21 cellular contexts compared by ENCODE assay signal in genomic region chr6:151349651-151350270, GRCh38. TPM values are rescaled to one million over a fixed set of nuclear protein-coding genes. Genes with fewer than 3 reads are reported as not detected.
A peak's percentile ranks its signal among the peaks of the same experiment; 100 is the strongest.
DNase-seq lines count a peak whose midpoint lies in the region; TF ChIP-seq lines count a peak whose summit lies in the region.
"Had no signal": no experiment of that assay in that cellular context is flagged by ENCODE, and none has a peak within 500 bp of the region (broad histone marks: within the 10 kb centered on the region; RNA-seq: fewer than 3 reads in every experiment).

No MANE protein-coding gene starts in this region.

- no peaks in the 10 kb centered on the region for H4K20me1 ChIP-seq in PC-9 (ENCODE audit: insufficient read depth)

- no peak overlapping the region for H3K4me2 ChIP-seq in PC-9

- no peaks in the 10 kb centered on the region for H3K4me1 ChIP-seq in PC-9 (replicated peaks; ENCODE audit: insufficient read depth)
- H3K4me1 ChIP-seq: BE2C, Caco-2, upper lobe of right lung had no signal

- peaks cover 4% of the 10 kb centered on the region; the same call in 1 of the 2 replicates for H3K36me3 ChIP-seq in PC-9 (ENCODE audit: low read depth)
- H3K36me3 ChIP-seq: BE2C had no signal

- peaks cover 7% of the 10 kb centered on the region; the same call in 1 of the 2 replicates for H3K9me3 ChIP-seq in PC-9 (ENCODE audit: insufficient read depth, low read depth)
- H3K9me3 ChIP-seq: BE2C, Caco-2, upper lobe of right lung had no signal

- H3K27ac Mint-ChIP-seq in mesothelial cell of epicardium = peak overlapping the region; percentile 71
- H3K27ac Mint-ChIP-seq: activated CD8-positive, alpha-beta T cell treated with anti-CD3 and anti-CD28 coated beads for 36 hours; natural killer cell treated with Interleukin-12 subunit alpha and Interleukin-12 subunit beta and Interleukin-15 and Interleukin-18, amount 100 ng/mL, for 72 hours; progenitor cell of endocrine pancreas had no signal

- no peak overlapping the region for H3K27ac ChIP-seq in PC-9
- H3K27ac ChIP-seq: skin epidermis, upper lobe of right lung had no signal

- TF ChIP-seq POLR2A in erythroblast (IDR thresholded peaks at IDR 0.05; ENCODE audit: low read length) = no peak

- no peaks in the 10 kb centered on the region for H3K27me3 ChIP-seq in PC-9 (ENCODE audit: insufficient read depth, low read depth)
- H3K27me3 ChIP-seq: BE2C, upper lobe of right lung had no signal

- POLR2A ChIA-PET in PC-9 (lab: Charles Lee; ENCODE audit: unreplicated experiment) = interaction anchor here (0.6 kb wide), 1 partner anchor 43 kb away, joined by 4 read pairs; no protein-coding TSS in a partner anchor

- no peaks in the 10 kb centered on the region for H3K9me2 ChIP-seq in PC-9 (ENCODE audit: insufficient read depth)

- no peak overlapping the region for H3K4me3 Mint-ChIP-seq in mesothelial cell of epicardium
- H3K4me3 Mint-ChIP-seq: activated CD8-positive, alpha-beta T cell treated with anti-CD3 and anti-CD28 coated beads for 36 hours; natural killer cell treated with Interleukin-12 subunit alpha and Interleukin-12 subunit beta and Interleukin-15 and Interleukin-18, amount 100 ng/mL, for 72 hours had no signal

- H3K27me3 Mint-ChIP-seq in mesothelial cell of epicardium (ENCODE audit: low read depth) = no peaks in the 10 kb centered on the region
- H3K27me3 Mint-ChIP-seq: activated CD8-positive, alpha-beta T cell treated with anti-CD3 and anti-CD28 coated beads for 36 hours; natural killer cell treated with Interleukin-12 subunit alpha and Interleukin-12 subunit beta and Interleukin-15 and Interleukin-18, amount 100 ng/mL, for 72 hours had no signal

- no peaks in the 10 kb centered on the region for H3K9me3 Mint-ChIP-seq in mesothelial cell of epicardium
- H3K9me3 Mint-ChIP-seq: activated CD8-positive, alpha-beta T cell treated with anti-CD3 and anti-CD28 coated beads for 36 hours; natural killer cell treated with Interleukin-12 subunit alpha and Interleukin-12 subunit beta and Interleukin-15 and Interleukin-18, amount 100 ng/mL, for 72 hours had no signal

- H3K4me1 Mint-ChIP-seq in mesothelial cell of epicardium = peaks cover 18% of the 10 kb centered on the region

- peak; percentile 97 for DNase-seq in DMS53 treated with DMSO at 0.1 percent for 48 hours (lab: John Stamatoyannopoulos, UW; ENCODE audit: unreplicated experiment)
- no peak for DNase-seq in DMS53 (lab: John Stamatoyannopoulos, UW)
- DNase-seq in NCI-H526 treated with DMSO at 0.1 percent for 48 hours (lab: John Stamatoyannopoulos, UW) = peak; percentile 91
- no peak for DNase-seq in NCI-H526 (lab: John Stamatoyannopoulos, UW)
- no peak for DNase-seq in PC-9
- no peak for DNase-seq in mesothelial cell of epicardium (ENCODE audit: low spot score in 2 of 2, unreplicated experiment in 2 of 2)
- DNase-seq in GF-D8 (lab: John Stamatoyannopoulos, UW) = no peak
- DNase-seq in erythroblast (lab: John Stamatoyannopoulos, UW) = no peak
- DNase-seq: activated CD8-positive, alpha-beta T cell treated with anti-CD3 and anti-CD28 coated beads for 36 hours; activated naive CD4-positive, alpha-beta T cell treated with Interleukin-2 at 50 U/mL for 16 hours; activated T-cell treated with anti-CD3 and anti-CD28 coated beads, Interleukin-2, amount 50 U/mL, for 1 hour; BE2C; Caco-2; GOT3; left cardiac atrium; NCI-H1436; upper lobe of right lung had no signal

- TSS peak; percentile 41 for BruUV-seq in PC-9 (replicated peaks; lab: Mats Ljungman, UMichigan)

- H2AFZ ChIP-seq in PC-9 = no peak overlapping the region

- no peak overlapping the region for H3K4me3 ChIP-seq in PC-9
- H3K4me3 ChIP-seq: GM12878, skin epidermis, upper lobe of right lung had no signal

- peaks cover 12% of the 10 kb centered on the region; the same call in 1 of the 2 replicates for H3F3A ChIP-seq in PC-9 (ENCODE audit: insufficient read depth, low read depth)

- H3K79me2 ChIP-seq in PC-9 (ENCODE audit: low read depth) = no peaks in the 10 kb centered on the region

- peaks cover 10% of the 10 kb centered on the region for H3K36me3 Mint-ChIP-seq in mesothelial cell of epicardium
- H3K36me3 Mint-ChIP-seq: natural killer cell treated with Interleukin-12 subunit alpha and Interleukin-12 subunit beta and Interleukin-15 and Interleukin-18, amount 100 ng/mL, for 72 hours had no signal

- CTCF ChIA-PET in PC-9 (lab: Charles Lee) = interaction anchor here (1.1 kb wide), 1 partner anchor 14 kb away, joined by 3 read pairs; no protein-coding TSS in a partner anchor

- TF ChIP-seq CTCF in PC-9 (conservative IDR thresholded peaks at IDR 0.05) (no peak), mesothelial cell of epicardium (IDR thresholded peaks at IDR 0.05; ENCODE audit: unreplicated experiment) (no peak)

- intact Hi-C loops in PC-9 (cut with micrococcal nuclease; ENCODE audit: unreplicated experiment) = no loop called here

RNA-seq across cellular contexts. Expression of gene ZBTB2, which starts 41.6 kb away (rescaled TPM):
- total RNA-seq in PC-9 (2021) (7.3 and 8.9 TPM in 2 replicates), mesothelial cell of epicardium (15.2 to 16.1 TPM (median 15.8 TPM) in 3 replicates)

Comparison
In these comparisons a context has a peak if more than half of its experiments do, and no peak if none do; other contexts are left out.
1. DNase-seq: peak in DMS53 treated with DMSO at 0.1 percent for 48 hours (single experiment) and NCI-H526 treated with DMSO at 0.1 percent for 48 hours (single experiment); none in DMS53 (single experiment), NCI-H526 (0 of 2), PC-9 (0 of 2), mesothelial cell of epicardium (0 of 2), GF-D8 (single experiment) and erythroblast (0 of 2).